Comparison of ENCODE assay signal across 9 cellular contexts in genomic region chr6:1608222-1608975, GRCh38. TPM values are rescaled to one million over a fixed set of nuclear protein-coding genes. Genes with fewer than 3 reads are reported as not detected.
A peak's percentile ranks its signal among the peaks of the same experiment; 100 is the strongest.
DNase-seq lines count a peak whose midpoint lies in the region; ATAC-seq and TF ChIP-seq lines count a peak whose summit lies in the region.
"Had no signal": no experiment of that assay in that cellular context is flagged by ENCODE, and none has a peak within 500 bp of the region (broad histone marks: within the 10 kb centered on the region; RNA-seq: fewer than 3 reads in every experiment).

No MANE protein-coding gene starts in this region.

- DNase-seq in NCI-H1417 (lab: John Stamatoyannopoulos, UW) = peak in 2 of 3 experiments; percentile 40 to 59
- DNase-seq in NCI-H1417 treated with DMSO at 0.1 percent for 48 hours (lab: John Stamatoyannopoulos, UW) = no peak
- peak; percentile 50 for DNase-seq in NCI-H69 (lab: John Stamatoyannopoulos, UW)
- DNase-seq in dorsolateral prefrontal cortex = no peak
- no peak for DNase-seq in osteocyte (ENCODE audit: extremely low spot score, unreplicated experiment)
- no peak for DNase-seq in NCI-H187 (lab: John Stamatoyannopoulos, UW)
- no peak for DNase-seq in A172 (ENCODE audit: low spot score)

- peak overlapping the region; percentile 89 for H3K27ac Mint-ChIP-seq in osteocyte (ENCODE audit: unreplicated experiment)

- peaks cover 36% of the 10 kb centered on the region for H3K4me1 Mint-ChIP-seq in osteocyte (ENCODE audit: unreplicated experiment)

- H3K27me3 ChIP-seq in dorsolateral prefrontal cortex = peaks cover 14 to 99% (median 88%) of the 10 kb centered on the region in 45 donors

- H3K4me3 Mint-ChIP-seq in osteocyte (ENCODE audit: unreplicated experiment) = peak overlapping the region; percentile 84

- TF ChIP-seq CTCF in dorsolateral prefrontal cortex (IDR thresholded peaks at IDR 0.05 in 54 of 56, conservative IDR thresholded peaks at IDR 0.05 in 2 of 56; ENCODE audit: low read depth in 1 of 56, partially characterized antibody in 56 of 56) (no peak), osteocyte (IDR thresholded peaks at IDR 0.05) (no peak)

- intact Hi-C loops in dorsolateral prefrontal cortex (cut with DNase I) = loop anchor here (10.0 kb wide), 4 partner anchors 246 to 1086 kb away; no protein-coding TSS in a partner anchor

- ATAC-seq in HG03521 (IDR thresholded peaks at IDR 0.05; ENCODE audit: unreplicated experiment) = no peak

- H3K27ac ChIP-seq in dorsolateral prefrontal cortex = peak overlapping the region in 54 of 59 donors; percentile 9 to 95 (median 77)
- H3K27ac ChIP-seq: HL-60 had no signal

- H3K9me3 Mint-ChIP-seq in osteocyte (ENCODE audit: unreplicated experiment) = no peaks in the 10 kb centered on the region

- H3K36me3 Mint-ChIP-seq in osteocyte (ENCODE audit: unreplicated experiment) = peaks cover 19% of the 10 kb centered on the region

- no peaks in the 10 kb centered on the region for H3K27me3 Mint-ChIP-seq in osteocyte (ENCODE audit: unreplicated experiment)

- H3K4me3 ChIP-seq in dorsolateral prefrontal cortex = peak overlapping the region in 54 of 59 donors; percentile 0 to 71 (median 48)

RNA-seq across cellular contexts. Expression of gene FOXC1, which starts 1.3 kb away (rescaled TPM):
- total RNA-seq in dorsolateral prefrontal cortex = 10 to 100 TPM in 23 of 120 experiments, 1 to 10 TPM in 97; 2.7 to 22.9 (median 6.6) TPM
- total RNA-seq in osteocyte = 106 and 108 TPM in 2 replicates
- 3.5 and 4.6 TPM in 2 replicates for total RNA-seq in A172 (2014; rRNA removed; shearing (Covaris generic))

Comparison
In these comparisons a context has a peak if more than half of its experiments do, and no peak if none do; other contexts are left out.
1. DNase-seq: peak in NCI-H1417 (2 of 3) and NCI-H69 (single experiment); none in NCI-H1417 treated with DMSO at 0.1 percent for 48 hours (single experiment), dorsolateral prefrontal cortex (0 of 10), osteocyte (single experiment), NCI-H187 (0 of 2) and A172 (single experiment).